In genomic region chr19:52048604-52049493, GRCh38 we compare ENCODE assay signal across 1 cellular context.
TF ChIP-seq lines count a peak whose summit lies in the region.

ZNF432 (minus strand) TSS chr19:52048838; CDS start chr19:52046868, 1,970 bp downstream.

TF ChIP-seq in HepG2, 621 proteins besides CTCF, POLR2A, EP300 and RAD21 (continued from another document and continues in another):
- TF ChIP-seq ATF7 (IDR thresholded peaks at IDR 0.05) (no peak), ATF7 (CRISPR knock-in tag; IDR thresholded peaks at IDR 0.05) (no peak), ZNF652 (CRISPR knock-in tag; IDR thresholded peaks at IDR 0.05; ENCODE audit: borderline replicate concordance, low read depth) (no peak), RFX1 (IDR thresholded peaks at IDR 0.05) (peak; percentile 40; the same call in 1 of the 2 replicates), ZFP1 (CRISPR knock-in tag; IDR thresholded peaks at IDR 0.05) (no peak), JARID2 (CRISPR knock-in tag; IDR thresholded peaks at IDR 0.05; ENCODE audit: insufficient replicate concordance) (peak; percentile 47), ISX (CRISPR knock-in tag; conservative IDR thresholded peaks at IDR 0.05) (no peak), MYNN (CRISPR knock-in tag; IDR thresholded peaks at IDR 0.05; ENCODE audit: low read depth) (no peak), ZNF720 (CRISPR knock-in tag; IDR thresholded peaks at IDR 0.05) (no peak), ZNF580 (CRISPR knock-in tag; IDR thresholded peaks at IDR 0.05; ENCODE audit: borderline replicate concordance, low read depth) (peak; percentile 31; the same call in 1 of the 2 replicates), EEA1 (CRISPR knock-in tag; IDR thresholded peaks at IDR 0.05; ENCODE audit: borderline replicate concordance) (no peak), ZBTB33 (CRISPR knock-in tag; IDR thresholded peaks at IDR 0.05) (peak; percentile 32; the same call in 1 of the 2 replicates), CENPX (CRISPR knock-in tag; IDR thresholded peaks at IDR 0.05) (no peak), XBP1 (CRISPR knock-in tag; IDR thresholded peaks at IDR 0.05) (no peak), SATB2 (CRISPR knock-in tag; IDR thresholded peaks at IDR 0.05) (no peak), ZSCAN5A (CRISPR knock-in tag; IDR thresholded peaks at IDR 0.05; ENCODE audit: borderline replicate concordance) (no peak), ZNF180 (CRISPR knock-in tag; IDR thresholded peaks at IDR 0.05; ENCODE audit: borderline replicate concordance, low read depth) (no peak), ZNF44 (CRISPR knock-in tag; IDR thresholded peaks at IDR 0.05) (no peak), LRRFIP1 (CRISPR knock-in tag; conservative IDR thresholded peaks at IDR 0.05) (no peak), NFE2 (CRISPR knock-in tag; IDR thresholded peaks at IDR 0.05) (no peak), NFYC (CRISPR knock-in tag; IDR thresholded peaks at IDR 0.05) (no peak; the same call in 1 of the 2 replicates), ARHGAP35 (CRISPR knock-in tag; IDR thresholded peaks at IDR 0.05; ENCODE audit: borderline replicate concordance) (peak; percentile 29; the same call in 1 of the 2 replicates), TIGD3 (CRISPR knock-in tag; IDR thresholded peaks at IDR 0.05; ENCODE audit: borderline replicate concordance) (no peak), ZKSCAN1 (IDR thresholded peaks at IDR 0.05; ENCODE audit: low read length) (peak; percentile 7; the same call in 1 of the 2 replicates), MLX (CRISPR knock-in tag; IDR thresholded peaks at IDR 0.05) (no peak), NBN (conservative IDR thresholded peaks at IDR 0.05) (no peak), ZFAT (CRISPR knock-in tag; conservative IDR thresholded peaks at IDR 0.05) (no peak), ETV5 (CRISPR knock-in tag; IDR thresholded peaks at IDR 0.05; ENCODE audit: borderline replicate concordance) (peak; percentile 76), RBM22 (optimal IDR thresholded peaks at IDR 0.05; ENCODE audit: low read length) (peak; percentile 58), RARA (CRISPR knock-in tag; IDR thresholded peaks at IDR 0.05) (no peak; the same call in none of the 2 replicates), SUZ12 (IDR thresholded peaks at IDR 0.05; ENCODE audit: low read depth, low read length) (no peak), TFE3 (CRISPR knock-in tag; IDR thresholded peaks at IDR 0.05) (0 out of 2 replicates have a peak, but pooled peaks have one; percentile 33), ZNF891 (CRISPR knock-in tag; IDR thresholded peaks at IDR 0.05) (peak; percentile 54; the same call in 1 of the 2 replicates), ZMYM3 (CRISPR knock-in tag; IDR thresholded peaks at IDR 0.05) (0 out of 2 replicates have a peak, but pooled peaks have one; percentile 10), MNT (IDR thresholded peaks at IDR 0.05) (peak; percentile 23; the same call in 1 of the 2 replicates), UBTF (CRISPR knock-in tag; IDR thresholded peaks at IDR 0.05) (peak; percentile 69), SOX5 (CRISPR knock-in tag; IDR thresholded peaks at IDR 0.05; ENCODE audit: borderline replicate concordance) (no peak), NFKBIZ (CRISPR knock-in tag; IDR thresholded peaks at IDR 0.05) (no peak), KDM2A (CRISPR knock-in tag; IDR thresholded peaks at IDR 0.05; ENCODE audit: borderline replicate concordance, low read depth) (peak; percentile 96), PHF5A (CRISPR knock-in tag; IDR thresholded peaks at IDR 0.05; ENCODE audit: low read depth, unreplicated experiment) (no peak), ZNF770 (CRISPR knock-in tag; IDR thresholded peaks at IDR 0.05) (no peak), ZNF18 (CRISPR knock-in tag; IDR thresholded peaks at IDR 0.05; ENCODE audit: insufficient replicate concordance) (peak; percentile 27), GPBP1L1 (CRISPR knock-in tag; IDR thresholded peaks at IDR 0.05) (no peak), KMT2A (CRISPR knock-in tag; IDR thresholded peaks at IDR 0.05) (no peak)
